ENCODE assay signal across 8 cellular contexts in genomic region chr6:159790149-159790946, GRCh38. TPM values are rescaled to one million over a fixed set of nuclear protein-coding genes. Genes with fewer than 3 reads are reported as not detected.
A peak's percentile ranks its signal among the peaks of the same experiment; 100 is the strongest.
DNase-seq lines count a peak whose midpoint lies in the region; ATAC-seq and TF ChIP-seq lines count a peak whose summit lies in the region.

TSS of gene MRPL18 (plus strand) at chr6:159790467. CDS start at chr6:159790588, 121 bp downstream.

- H3K27ac ChIP-seq in KMS-11: peak within 1 kb of the TSS; percentile 47
- peak within 1 kb of the TSS; percentile 93 to 100 (median 96) for H3K27ac ChIP-seq in Peyer's patch
- H3K27ac ChIP-seq in muscle layer of colon (ENCODE audit: low read depth, low read length): peak within 1 kb of the TSS; percentile 90

- H3K9ac ChIP-seq in KMS-11: peak within 1 kb of the TSS; percentile 78
- peak within 1 kb of the TSS; percentile 97 for H3K9ac ChIP-seq in muscle layer of colon (ENCODE audit: low read length)

- H3K9me3 ChIP-seq in Peyer's patch: no peaks in the 10 kb centered on the region
- no peaks in the 10 kb centered on the region for H3K9me3 ChIP-seq in muscle layer of colon (ENCODE audit: low read length)

- H3K36me3 ChIP-seq in KMS-11 (ENCODE audit: insufficient read depth) (peaks cover 23% of the 10 kb centered on the region; the same call in 1 of the 2 replicates), Peyer's patch (peaks cover 0 to 38% (median 0%) of the 10 kb centered on the region in 3 donors), muscle layer of colon (ENCODE audit: insufficient read depth, low read length) (peaks cover 16% of the 10 kb centered on the region)

- DNase-seq in DMS53 treated with DMSO at 0.1 percent for 48 hours (lab: John Stamatoyannopoulos, UW; ENCODE audit: unreplicated experiment) (peak; percentile 83), Peyer's patch (peak; percentile 92 to 97 (median 95))
- DNase-seq in activated T-cell treated with anti-CD3 and anti-CD28 coated beads, Interleukin-2, amount 50 U/mL, for 48 hours: peak; percentile 85 to 89
- peak; percentile 85 to 88 for DNase-seq in stimulated activated CD8-positive, alpha-beta memory T cell treated with anti-CD3 and anti-CD28 coated beads, Interleukin-7, amount 100 ng/mL, for 4 hours (ENCODE audit: low read depth in 2 of 2)

- H3K27me3 ChIP-seq in KMS-11 (ENCODE audit: insufficient read depth, low read depth) (no peaks in the 10 kb centered on the region), Peyer's patch (no peaks in the 10 kb centered on the region), muscle layer of colon (ENCODE audit: control insufficient read depth in 1 of 2, insufficient read depth in 2 of 2, low read length in 2 of 2) (no peaks in the 10 kb centered on the region)

- H2AFZ ChIP-seq in KMS-11 (ENCODE audit: low read depth): peak within 1 kb of the TSS; percentile 34

- TF ChIP-seq CTCF in KMS-11 (conservative IDR thresholded peaks at IDR 0.05; ENCODE audit: low read depth, low read length) (no peak), Peyer's patch (IDR thresholded peaks at IDR 0.05) (peak in 1 of 6 experiments; percentile 13)

- peak within 1 kb of the TSS; percentile 90 for H3K4me2 ChIP-seq in KMS-11

- H3K4me3 ChIP-seq in KMS-11 (IDR thresholded peaks at IDR 0.05; ENCODE audit: insufficient read depth, low read depth, low read length) (no peak within 1 kb of the TSS), Peyer's patch (peak within 1 kb of the TSS; percentile 82 to 100 (median 96)), muscle layer of colon (ENCODE audit: low read depth in 1 of 2, low read length in 2 of 2) (peak within 1 kb of the TSS; percentile 90 to 100)

- peaks cover 12% of the 10 kb centered on the region for H4K20me1 ChIP-seq in KMS-11 (ENCODE audit: insufficient read depth)

- ATAC-seq in GM21737 (IDR thresholded peaks at IDR 0.05; ENCODE audit: unreplicated experiment) (peak; percentile 86), esophagus mucosa (peak; percentile 92)

- peaks cover 86% of the 10 kb centered on the region for H3K79me2 ChIP-seq in KMS-11 (ENCODE audit: insufficient read depth, low read depth)

- H3K4me1 ChIP-seq in KMS-11 (ENCODE audit: low read depth, poor library complexity, severe bottlenecking) (peaks cover 36% of the 10 kb centered on the region), Peyer's patch (peaks cover 0 to 40% (median 13%) of the 10 kb centered on the region in 4 donors), muscle layer of colon (ENCODE audit: insufficient read depth, low read length) (peaks cover 39% of the 10 kb centered on the region)

- peak; percentile 37 to 66 for TF ChIP-seq POLR2A in Peyer's patch (IDR thresholded peaks at IDR 0.05)

RNA-seq across cellular contexts. Expression of gene MRPL18, which starts in this region (rescaled TPM):
- total RNA-seq in Peyer's patch: 10 to 100 TPM; 25.1 to 58.5 (median 35.7) TPM
- 53.9 TPM for total RNA-seq in esophagus mucosa
